ENCODE assay signal across 30 cellular contexts in the genomic region with DNA sequence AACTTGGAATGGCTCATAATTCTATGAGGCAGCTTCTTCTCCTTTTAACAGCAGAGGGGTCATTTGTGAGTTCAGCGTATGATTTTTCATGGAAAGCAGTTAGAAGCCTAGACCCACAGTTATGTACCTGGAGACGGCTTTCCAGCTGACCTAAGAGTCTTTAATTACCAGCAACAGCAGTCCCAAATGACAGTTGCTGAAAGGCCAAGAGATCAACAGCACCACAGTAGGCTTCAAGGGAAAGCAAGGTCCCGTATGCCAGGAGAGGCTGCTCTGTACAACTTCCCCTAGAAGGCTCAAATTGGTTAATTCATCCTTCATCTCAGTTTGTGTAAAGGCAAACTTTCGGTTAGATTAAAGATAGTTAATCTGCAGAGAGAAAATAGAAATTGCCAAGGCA.
"Had no signal": no experiment of that assay in that cellular context is flagged by ENCODE, and none has a peak within 500 bp of the region (broad histone marks: within the 10 kb centered on the region; RNA-seq: fewer than 3 reads in every experiment).

No MANE protein-coding gene starts in this region.

- H3K27me3 Mint-ChIP-seq: activated CD4-positive, alpha-beta memory T cell treated with anti-CD3 and anti-CD28 coated beads, Interleukin-2, amount 10 ng/mL, durations not matched to agents 7 days and 5 days; activated CD4-positive, alpha-beta T cell treated with anti-CD3 and anti-CD28 coated beads, Interleukin-2, amount 10 ng/mL, durations not matched to agents 7 days and 5 days; activated naive CD4-positive, alpha-beta T cell treated with anti-CD3 and anti-CD28 coated beads, Interleukin-2, amount 10 ng/mL, durations not matched to agents 7 days and 5 days; activated T-cell treated with anti-CD3 and anti-CD28 coated beads, Interleukin-2, amount 50 U/mL, for 24 hours; dendritic cell treated with granulocyte-macrophage colony-stimulating factor and Interleukin-4, amounts not matched to agents 40 ng/mL and 50 ng/mL, for 4 days had no signal

- H3K36me3 ChIP-seq: ascending aorta, breast epithelium, cardiac muscle cell, colonic mucosa had no signal

- H3K27ac ChIP-seq: ascending aorta, breast epithelium, cardiac muscle cell, colonic mucosa, dorsolateral prefrontal cortex, VCaP had no signal

- H3K4me3 Mint-ChIP-seq: activated CD4-positive, alpha-beta memory T cell treated with anti-CD3 and anti-CD28 coated beads, Interleukin-2, amount 10 ng/mL, durations not matched to agents 7 days and 5 days; activated CD4-positive, alpha-beta T cell treated with anti-CD3 and anti-CD28 coated beads, Interleukin-2, amount 10 ng/mL, durations not matched to agents 7 days and 5 days; activated naive CD4-positive, alpha-beta T cell treated with anti-CD3 and anti-CD28 coated beads, Interleukin-2, amount 10 ng/mL, durations not matched to agents 7 days and 5 days; activated naive CD8-positive, alpha-beta T cell treated with anti-CD3 and anti-CD28 coated beads, Interleukin-2, amount 10 ng/mL, durations not matched to agents 7 days and 5 days; activated T-cell treated with anti-CD3 and anti-CD28 coated beads, Interleukin-2, amount 50 U/mL, for 24 hours; activated T-cell treated with anti-CD3 and anti-CD28 coated beads, Interleukin-2, amount 50 U/mL, for 72 hours; brain; dendritic cell treated with granulocyte-macrophage colony-stimulating factor and Interleukin-4, amounts not matched to agents 40 ng/mL and 50 ng/mL, for 4 days; endodermal cell; WTC11 had no signal

- H3K4me3 ChIP-seq: ascending aorta, breast epithelium, cardiac muscle cell, colonic mucosa, dorsolateral prefrontal cortex had no signal

- H3K4me1 ChIP-seq: ascending aorta, breast epithelium, colonic mucosa had no signal

- ATAC-seq: activated naive CD4-positive, alpha-beta T cell treated with anti-CD3 and anti-CD28 coated beads, Interleukin-2, amount 50 U/mL, for 72 hours; activated T-cell treated with anti-CD3 and anti-CD28 coated beads, Interleukin-2, amount 50 U/mL, for 72 hours; esophagus mucosa; WTC11 had no signal

- H3K27me3 ChIP-seq: ascending aorta, breast epithelium, colonic mucosa had no signal

- H3K9me3 Mint-ChIP-seq: activated CD4-positive, alpha-beta memory T cell treated with anti-CD3 and anti-CD28 coated beads, Interleukin-2, amount 10 ng/mL, durations not matched to agents 7 days and 5 days; activated CD4-positive, alpha-beta T cell treated with anti-CD3 and anti-CD28 coated beads, Interleukin-2, amount 10 ng/mL, durations not matched to agents 7 days and 5 days; activated naive CD4-positive, alpha-beta T cell treated with anti-CD3 and anti-CD28 coated beads, Interleukin-2, amount 10 ng/mL, durations not matched to agents 7 days and 5 days; activated naive CD4-positive, alpha-beta T cell treated with anti-CD3 and anti-CD28 coated beads, Interleukin-2, amount 50 U/mL, for 72 hours; activated naive CD8-positive, alpha-beta T cell treated with anti-CD3 and anti-CD28 coated beads, Interleukin-2, amount 10 ng/mL, durations not matched to agents 7 days and 5 days; activated T-cell treated with anti-CD3 and anti-CD28 coated beads, Interleukin-2, amount 50 U/mL, for 24 hours; dendritic cell treated with granulocyte-macrophage colony-stimulating factor and Interleukin-4, amounts not matched to agents 40 ng/mL and 50 ng/mL, for 4 days; endodermal cell; WTC11 had no signal

- H3K9me3 ChIP-seq: ascending aorta, breast epithelium, colonic mucosa had no signal

- H3K27ac Mint-ChIP-seq: activated CD4-positive, alpha-beta memory T cell treated with anti-CD3 and anti-CD28 coated beads, Interleukin-2, amount 10 ng/mL, durations not matched to agents 7 days and 5 days; activated CD4-positive, alpha-beta T cell treated with anti-CD3 and anti-CD28 coated beads, Interleukin-2, amount 10 ng/mL, durations not matched to agents 7 days and 5 days; activated naive CD4-positive, alpha-beta T cell treated with anti-CD3 and anti-CD28 coated beads, Interleukin-2, amount 10 ng/mL, durations not matched to agents 7 days and 5 days; activated naive CD4-positive, alpha-beta T cell treated with anti-CD3 and anti-CD28 coated beads, Interleukin-2, amount 50 U/mL, for 72 hours; activated naive CD8-positive, alpha-beta T cell treated with anti-CD3 and anti-CD28 coated beads, Interleukin-2, amount 10 ng/mL, durations not matched to agents 7 days and 5 days; activated T-cell treated with anti-CD3 and anti-CD28 coated beads, Interleukin-2, amount 50 U/mL, for 24 hours; activated T-cell treated with anti-CD3 and anti-CD28 coated beads, Interleukin-2, amount 50 U/mL, for 72 hours; brain; dendritic cell treated with granulocyte-macrophage colony-stimulating factor and Interleukin-4, amounts not matched to agents 40 ng/mL and 50 ng/mL, for 4 days; endodermal cell; WTC11 had no signal

- H3K36me3 Mint-ChIP-seq: activated naive CD4-positive, alpha-beta T cell treated with anti-CD3 and anti-CD28 coated beads, Interleukin-2, amount 10 ng/mL, durations not matched to agents 7 days and 5 days; activated naive CD4-positive, alpha-beta T cell treated with anti-CD3 and anti-CD28 coated beads, Interleukin-2, amount 50 U/mL, for 72 hours; activated naive CD8-positive, alpha-beta T cell treated with anti-CD3 and anti-CD28 coated beads, Interleukin-2, amount 10 ng/mL, durations not matched to agents 7 days and 5 days; WTC11 had no signal

- H3K4me1 Mint-ChIP-seq: activated CD4-positive, alpha-beta memory T cell treated with anti-CD3 and anti-CD28 coated beads, Interleukin-2, amount 10 ng/mL, durations not matched to agents 7 days and 5 days; activated CD4-positive, alpha-beta T cell treated with anti-CD3 and anti-CD28 coated beads, Interleukin-2, amount 10 ng/mL, durations not matched to agents 7 days and 5 days; activated naive CD4-positive, alpha-beta T cell treated with anti-CD3 and anti-CD28 coated beads, Interleukin-2, amount 10 ng/mL, durations not matched to agents 7 days and 5 days; activated naive CD8-positive, alpha-beta T cell treated with anti-CD3 and anti-CD28 coated beads, Interleukin-2, amount 10 ng/mL, durations not matched to agents 7 days and 5 days had no signal

- DNase-seq: activated CD4-positive, alpha-beta memory T cell treated with anti-CD3 and anti-CD28 coated beads, Interleukin-2, amount 10 ng/mL, durations not matched to agents 7 days and 5 days; activated CD4-positive, alpha-beta T cell treated with anti-CD3 and anti-CD28 coated beads for 1 hour; activated CD4-positive, alpha-beta T cell treated with anti-CD3 and anti-CD28 coated beads for 4 hours; activated CD4-positive, alpha-beta T cell treated with anti-CD3 and anti-CD28 coated beads, Interleukin-2, amount 10 ng/mL, durations not matched to agents 7 days and 5 days; activated CD4-positive, alpha-beta T cell treated with anti-CD3 and anti-CD28 coated beads, Interleukin-2, amount 50 U/mL, for 4 hours; activated CD8-positive, alpha-beta memory T cell treated with anti-CD3 and anti-CD28 coated beads, Interleukin-2, amount 50 U/mL, for 48 hours; activated gamma-delta T cell; activated naive CD4-positive, alpha-beta T cell; activated naive CD4-positive, alpha-beta T cell treated with anti-CD3 and anti-CD28 coated beads, Interleukin-2, amount 10 ng/mL, durations not matched to agents 7 days and 5 days; activated naive CD8-positive, alpha-beta T cell treated with anti-CD3 and anti-CD28 coated beads, Interleukin-2, amount 10 ng/mL, durations not matched to agents 7 days and 5 days; activated T-cell treated with anti-CD3 and anti-CD28 coated beads for 4 hours; activated T-cell treated with anti-CD3 and anti-CD28 coated beads, Interleukin-2, amount 50 U/mL, for 24 hours; activated T-cell treated with anti-CD3 and anti-CD28 coated beads, Interleukin-2, amount 50 U/mL, for 72 hours; central memory CD4-positive, alpha-beta T cell; cerebellar nuclear complex; colonic mucosa; dorsolateral prefrontal cortex; effector memory CD4-positive, alpha-beta T cell; endodermal cell; foreskin fibroblast; T-helper 2 cell had no signal
